In the genomic region with DNA sequence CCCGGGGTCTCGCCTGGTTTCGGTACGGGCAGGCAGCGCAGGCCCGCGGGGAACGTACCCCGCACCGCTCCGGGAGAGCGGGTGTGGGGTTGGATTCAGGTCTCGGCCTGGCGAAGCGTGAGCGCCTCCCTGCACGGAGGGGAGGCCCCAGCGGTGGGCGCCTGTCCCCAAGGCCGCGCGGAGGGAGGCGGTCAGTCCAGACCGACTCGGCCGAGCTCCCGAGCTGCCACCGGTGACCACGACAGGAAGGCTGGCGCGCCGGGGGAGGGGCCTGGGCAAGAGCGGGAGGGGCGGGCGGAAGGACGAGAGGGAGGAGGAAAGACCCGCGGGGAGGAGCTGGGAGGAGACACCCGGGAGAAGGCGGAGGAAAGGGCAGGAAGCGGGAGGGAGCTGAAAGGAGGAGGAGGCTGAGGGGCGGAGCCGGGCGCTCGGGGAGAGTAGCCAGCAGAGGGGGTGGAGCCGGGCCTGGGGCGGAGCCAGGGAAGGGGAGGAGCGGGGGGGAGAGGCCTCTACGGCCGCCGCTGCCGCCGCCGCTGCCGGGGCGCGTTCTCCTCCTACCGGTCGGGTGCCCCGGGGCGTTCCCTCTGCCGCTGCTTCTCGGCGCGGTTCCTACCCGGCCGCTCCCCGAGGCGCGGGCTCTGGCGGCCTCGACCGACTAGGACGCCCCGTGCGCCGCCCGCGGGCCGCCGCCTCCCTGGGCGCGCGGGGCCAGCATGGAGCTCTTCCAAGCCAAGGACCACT, we compare ENCODE assay signal across 8 cellular contexts. TPM values are rescaled to one million over a fixed set of nuclear protein-coding genes. Genes with fewer than 3 reads are reported as not detected.
DNase-seq lines count a peak whose midpoint lies in the region; ATAC-seq and TF ChIP-seq lines count a peak whose summit lies in the region.

A gene with protein sequence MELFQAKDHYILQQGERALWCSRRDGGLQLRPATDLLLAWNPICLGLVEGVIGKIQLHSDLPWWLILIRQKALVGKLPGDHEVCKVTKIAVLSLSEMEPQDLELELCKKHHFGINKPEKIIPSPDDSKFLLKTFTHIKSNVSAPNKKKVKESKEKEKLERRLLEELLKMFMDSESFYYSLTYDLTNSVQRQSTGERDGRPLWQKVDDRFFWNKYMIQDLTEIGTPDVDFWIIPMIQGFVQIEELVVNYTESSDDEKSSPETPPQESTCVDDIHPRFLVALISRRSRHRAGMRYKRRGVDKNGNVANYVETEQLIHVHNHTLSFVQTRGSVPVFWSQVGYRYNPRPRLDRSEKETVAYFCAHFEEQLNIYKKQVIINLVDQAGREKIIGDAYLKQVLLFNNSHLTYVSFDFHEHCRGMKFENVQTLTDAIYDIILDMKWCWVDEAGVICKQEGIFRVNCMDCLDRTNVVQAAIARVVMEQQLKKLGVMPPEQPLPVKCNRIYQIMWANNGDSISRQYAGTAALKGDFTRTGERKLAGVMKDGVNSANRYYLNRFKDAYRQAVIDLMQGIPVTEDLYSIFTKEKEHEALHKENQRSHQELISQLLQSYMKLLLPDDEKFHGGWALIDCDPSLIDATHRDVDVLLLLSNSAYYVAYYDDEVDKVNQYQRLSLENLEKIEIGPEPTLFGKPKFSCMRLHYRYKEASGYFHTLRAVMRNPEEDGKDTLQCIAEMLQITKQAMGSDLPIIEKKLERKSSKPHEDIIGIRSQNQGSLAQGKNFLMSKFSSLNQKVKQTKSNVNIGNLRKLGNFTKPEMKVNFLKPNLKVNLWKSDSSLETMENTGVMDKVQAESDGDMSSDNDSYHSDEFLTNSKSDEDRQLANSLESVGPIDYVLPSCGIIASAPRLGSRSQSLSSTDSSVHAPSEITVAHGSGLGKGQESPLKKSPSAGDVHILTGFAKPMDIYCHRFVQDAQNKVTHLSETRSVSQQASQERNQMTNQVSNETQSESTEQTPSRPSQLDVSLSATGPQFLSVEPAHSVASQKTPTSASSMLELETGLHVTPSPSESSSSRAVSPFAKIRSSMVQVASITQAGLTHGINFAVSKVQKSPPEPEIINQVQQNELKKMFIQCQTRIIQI (plus strand): TSS at position 501 of the 741 bp plus-strand sequence. CDS start 213 bp downstream, at position 714.

- H3K4me1 Mint-ChIP-seq in activated CD4-positive, alpha-beta T cell treated with anti-CD3 and anti-CD28 coated beads, Interleukin-2, amount 10 ng/mL, durations not matched to agents 24 days and 14 days, result peaks cover 37% of the 10 kb centered on the region

- H3K36me3 ChIP-seq in BE2C, result no peaks in the 10 kb centered on the region; the same call in 1 of the 2 replicates

- H3K4me1 ChIP-seq in BE2C, result peaks cover 7% of the 10 kb centered on the region; the same call in 1 of the 2 replicates

- no peaks in the 10 kb centered on the region for H3K9me3 Mint-ChIP-seq in activated CD4-positive, alpha-beta T cell treated with anti-CD3 and anti-CD28 coated beads, Interleukin-2, amount 10 ng/mL, durations not matched to agents 24 days and 14 days

- no peaks in the 10 kb centered on the region for H3K27me3 Mint-ChIP-seq in activated CD4-positive, alpha-beta T cell treated with anti-CD3 and anti-CD28 coated beads, Interleukin-2, amount 10 ng/mL, durations not matched to agents 24 days and 14 days

- intact Hi-C loops in activated CD4-positive, alpha-beta T cell treated with anti-CD3 and anti-CD28 coated beads, Interleukin-2, amount 10 ng/mL, durations not matched to agents 24 days and 14 days (cut with micrococcal nuclease), result loop anchor here (1.0 to 10.0 kb wide), 6 partner anchors 20 to 191 kb away; partner anchors contain the start of genes BAG3 and TIAL1

- H3K27me3 ChIP-seq in BE2C, result no peaks in the 10 kb centered on the region

- no peaks in the 10 kb centered on the region for H3K9me3 ChIP-seq in BE2C

- ATAC-seq in HG03460 (IDR thresholded peaks at IDR 0.05; ENCODE audit: unreplicated experiment), result peak; percentile 87

- TF ChIP-seq CTCF in BE2C (IDR thresholded peaks at IDR 0.05; ENCODE audit: low read depth, low read length), result no peak
- TF ChIP-seq CTCF in coronary artery (IDR thresholded peaks at IDR 0.05), result no peak

- peaks cover 3% of the 10 kb centered on the region for H3K36me3 Mint-ChIP-seq in activated CD4-positive, alpha-beta T cell treated with anti-CD3 and anti-CD28 coated beads, Interleukin-2, amount 10 ng/mL, durations not matched to agents 24 days and 14 days (ENCODE audit: low read depth)

- H3K4me3 Mint-ChIP-seq in activated CD4-positive, alpha-beta T cell treated with anti-CD3 and anti-CD28 coated beads, Interleukin-2, amount 10 ng/mL, durations not matched to agents 24 days and 14 days, result peak within 1 kb of the TSS; percentile 91

- DNase-seq in BE2C (peak; percentile 99), GM19240 (ENCODE audit: insufficient read length, low spot score) (peak; percentile 99), NCI-H524 treated with DMSO at 0.1 percent for 48 hours (lab: John Stamatoyannopoulos, UW) (peak; percentile 36), coronary artery (ENCODE audit: low spot score) (peak; percentile 99), left kidney (ENCODE audit: low read depth, low spot score) (peak; percentile 100)
- peak; percentile 100 for DNase-seq in activated CD4-positive, alpha-beta T cell treated with anti-CD3 and anti-CD28 coated beads, Interleukin-2, amount 10 ng/mL, durations not matched to agents 24 days and 14 days
- DNase-seq in stimulated activated CD4-positive, alpha-beta T cell treated with anti-CD3 and anti-CD28 coated beads, Interleukin-2, amount 100 ng/mL, for 24 hours, result peak; percentile 100

- peak within 1 kb of the TSS; percentile 58 for H3K4me3 ChIP-seq in BE2C (ENCODE audit: low read depth, low read length)
- H3K4me3 ChIP-seq in coronary artery, result peak within 1 kb of the TSS; percentile 93

- peak within 1 kb of the TSS; percentile 89 to 95 for H3K27ac ChIP-seq in coronary artery

- H3K27ac Mint-ChIP-seq in activated CD4-positive, alpha-beta T cell treated with anti-CD3 and anti-CD28 coated beads, Interleukin-2, amount 10 ng/mL, durations not matched to agents 24 days and 14 days, result peak within 1 kb of the TSS; percentile 86

RNA-seq across cellular contexts. Expression of the gene that starts here (rescaled TPM):
- polyA plus RNA-seq in BE2C (2012; ENCODE audit: insufficient read depth, insufficient read length, low read depth), result 6.7 TPM
- total RNA-seq in activated CD4-positive, alpha-beta T cell treated with anti-CD3 and anti-CD28 coated beads, Interleukin-2, amount 10 ng/mL, durations not matched to agents 24 days and 14 days, result 18.1 and 18.3 TPM in 2 replicates

Comparison
In these comparisons a context has a peak if more than half of its experiments do, and no peak if none do; other contexts are left out.
1. Peak in every context shown above with its lines: DNase-seq, ATAC-seq, H3K4me3 ChIP-seq and H3K27ac ChIP-seq.
2. DNase-seq: peak in every context shown above with its lines; median percentile 100 in activated CD4-positive, alpha-beta T cell treated with anti-CD3 and anti-CD28 coated beads, Interleukin-2, amount 10 ng/mL, durations not matched to agents 24 days and 14 days; 100 in left kidney; 100 in stimulated activated CD4-positive, alpha-beta T cell treated with anti-CD3 and anti-CD28 coated beads, Interleukin-2, amount 100 ng/mL, for 24 hours; 99 in BE2C; 99 in GM19240; 99 in coronary artery; 36 in NCI-H524 treated with DMSO at 0.1 percent for 48 hours.